In genomic region chr1:33633019-33633801, GRCh38 we compare ENCODE assay signal across 8 cellular contexts.
DNase-seq lines count a peak whose midpoint lies in the region; ATAC-seq and TF ChIP-seq lines count a peak whose summit lies in the region.

No MANE protein-coding gene starts in this region.

- no peak overlapping the region; the same call in 1 of the 2 replicates for H3K27ac ChIP-seq in VCaP

- DNase-seq in D341Med (ENCODE audit: low spot score) = peak; percentile 88
- peak; percentile 67 for DNase-seq in HFF-Myc (ENCODE audit: extremely low read depth, low read depth)
- peak; percentile 85 for DNase-seq in NCI-H2171 treated with DMSO at 0.1 percent for 48 hours (lab: John Stamatoyannopoulos, UW)
- peak; percentile 63 to 87 for DNase-seq in T47D (ENCODE audit: low read depth in 1 of 2, low spot score in 1 of 2)
- DNase-seq in inferior parietal cortex (ENCODE audit: extremely low spot score) = peak; percentile 96
- peak; percentile 53 to 69 for DNase-seq in stimulated activated CD4-positive, alpha-beta T cell treated with anti-CD3 and anti-CD28 coated beads, Interleukin-15, amount 100 ng/mL, for 1 hour (ENCODE audit: low read depth in 1 of 2, low spot score in 1 of 2)

- TF ChIP-seq CTCF in HFF-Myc (IDR thresholded peaks at IDR 0.05; ENCODE audit: low read depth, low read length, missing control alignments) (peak; percentile 99), VCaP (conservative IDR thresholded peaks at IDR 0.05) (peak; percentile 98)

- in situ Hi-C loops in T47D (cut with HindIII; ENCODE audit: low pct_unique_long_range_greater_than_20kb, low sequenced_read_pairs) = no loop called here

- H3K4me3 ChIP-seq in HFF-Myc (replicated peaks; ENCODE audit: low read depth, low read length) = no peak overlapping the region

- no peak for ATAC-seq in HG03159 (IDR thresholded peaks at IDR 0.05; ENCODE audit: unreplicated experiment)
